Comparison of ENCODE assay signal across 8 cellular contexts in genomic region chr12:124766745-124767074, GRCh38.
DNase-seq lines count a peak whose midpoint lies in the region; ATAC-seq, FAIRE-seq and TF ChIP-seq lines count a peak whose summit lies in the region.

No MANE protein-coding gene starts in this region.

- H3K4me3 ChIP-seq in Karpas-422 (ENCODE audit: low read length): peak overlapping the region; percentile 5; the same call in 1 of the 2 replicates
- H3K4me3 ChIP-seq in dorsolateral prefrontal cortex: no peak overlapping the region
- H3K4me3 ChIP-seq in smooth muscle cell: no peak overlapping the region

- no peaks in the 10 kb centered on the region for H3K9me2 ChIP-seq in Karpas-422 (replicated peaks; ENCODE audit: insufficient read depth, low read length)

- DNase-seq in Karpas-422: no peak
- DNase-seq in dorsolateral prefrontal cortex: no peak
- no peak for DNase-seq in smooth muscle cell (lab: John Stamatoyannopoulos, UW; ENCODE audit: unreplicated experiment)
- DNase-seq in NCI-H1105 (lab: John Stamatoyannopoulos, UW): no peak
- no peak for DNase-seq in activated T-cell treated with anti-CD3 and anti-CD28 coated beads, Interleukin-2, amount 50 U/mL, for 1 hour
- DNase-seq in A172 (ENCODE audit: low spot score): no peak
- no peak for DNase-seq in D721Med (ENCODE audit: insufficient read length, low spot score)

- peaks cover 19% of the 10 kb centered on the region for H3F3A ChIP-seq in smooth muscle cell (ENCODE audit: low read depth)

- peak overlapping the region; percentile 54 for H3K9ac ChIP-seq in Karpas-422 (ENCODE audit: low read length)
- no peak overlapping the region for H3K9ac ChIP-seq in smooth muscle cell (ENCODE audit: low read depth)

- H3K36me3 ChIP-seq in Karpas-422 (ENCODE audit: insufficient read depth, low read length) (no peaks in the 10 kb centered on the region; the same call in 1 of the 2 replicates), smooth muscle cell (ENCODE audit: low read depth) (no peaks in the 10 kb centered on the region)

- WGBS in smooth muscle cell (ENCODE audit: low lambda C conversion rate): 0% methylated on average over 1 of the region's 1 CpG

- H3K79me2 ChIP-seq in Karpas-422 (ENCODE audit: low read length) (no peaks in the 10 kb centered on the region), smooth muscle cell (ENCODE audit: low read depth) (no peaks in the 10 kb centered on the region)

- no peak for FAIRE-seq in D721Med (lab: Jason Lieb, UNC)

- H3K27me3 ChIP-seq in Karpas-422 (ENCODE audit: low read length): no peaks in the 10 kb centered on the region
- no peaks in the 10 kb centered on the region for H3K27me3 ChIP-seq in dorsolateral prefrontal cortex
- no peaks in the 10 kb centered on the region for H3K27me3 ChIP-seq in smooth muscle cell (ENCODE audit: low read depth)

- no peak overlapping the region for H2AFZ ChIP-seq in Karpas-422 (ENCODE audit: low read length)
- no peak overlapping the region for H2AFZ ChIP-seq in smooth muscle cell (ENCODE audit: low read depth)

- peak; percentile 11 for ATAC-seq in GM18511 (IDR thresholded peaks at IDR 0.05; ENCODE audit: unreplicated experiment)

- peaks cover 16% of the 10 kb centered on the region for H3K9me3 ChIP-seq in Karpas-422 (ENCODE audit: low read length)
- no peaks in the 10 kb centered on the region for H3K9me3 ChIP-seq in smooth muscle cell (replicated peaks; ENCODE audit: low read depth)

- peaks cover 37% of the 10 kb centered on the region for H3K4me1 ChIP-seq in Karpas-422 (ENCODE audit: low read length)
- H3K4me1 ChIP-seq in smooth muscle cell (ENCODE audit: low read depth): peaks cover 11% of the 10 kb centered on the region

- H4K20me1 ChIP-seq in Karpas-422 (ENCODE audit: insufficient read depth, low read depth, low read length) (no peaks in the 10 kb centered on the region; the same call in 1 of the 2 replicates), smooth muscle cell (ENCODE audit: low read depth) (no peaks in the 10 kb centered on the region)

- H3K4me2 ChIP-seq in Karpas-422 (ENCODE audit: low read depth, low read length, poor library complexity, severe bottlenecking) (peak overlapping the region; percentile 53), smooth muscle cell (peak overlapping the region; percentile 48)

- TF ChIP-seq CTCF in dorsolateral prefrontal cortex (IDR thresholded peaks at IDR 0.05 in 54 of 56, conservative IDR thresholded peaks at IDR 0.05 in 2 of 56; ENCODE audit: low read depth in 1 of 56, partially characterized antibody in 56 of 56) (no peak), smooth muscle cell (IDR thresholded peaks at IDR 0.05; ENCODE audit: borderline replicate concordance, insufficient read depth, poor library complexity, severe bottlenecking) (no peak), D721Med (IDR thresholded peaks at IDR 0.05; ENCODE audit: insufficient read depth, missing control alignments) (no peak)

- intact Hi-C loops in dorsolateral prefrontal cortex (cut with DNase I): loop anchor here in 1 of 2 donors (2.0 to 10.0 kb wide), 6 partner anchors 99 to 392 kb away; no protein-coding TSS in a partner anchor

- peak overlapping the region; percentile 93 for H3K27ac ChIP-seq in Karpas-422 (ENCODE audit: low read length)
- peak overlapping the region in 47 of 59 donors; percentile 1 to 79 (median 43) for H3K27ac ChIP-seq in dorsolateral prefrontal cortex
- peak overlapping the region; percentile 81 for H3K27ac ChIP-seq in smooth muscle cell (ENCODE audit: low read depth)

Comparison
In these comparisons a context has a peak if more than half of its experiments do, and no peak if none do; other contexts are left out.
1. H3K27ac ChIP-seq: peak in every context shown above with its lines; median percentile 93 in Karpas-422; 81 in smooth muscle cell; 43 in dorsolateral prefrontal cortex.